ENCODE assay signal across 1 cellular context in genomic region chr16:68843482-68844210, GRCh38.
TF ChIP-seq lines count a peak whose summit lies in the region.

Gene TANGO6 (plus strand): TSS chr16:68843531. CDS start chr16:68843618, 87 bp downstream.

TF ChIP-seq in HepG2, 621 proteins besides CTCF, POLR2A, EP300 and RAD21 (continued from another document):
- TF ChIP-seq ATF4 (CRISPR knock-in tag; IDR thresholded peaks at IDR 0.05): no peak; a peak in 1 of 4 replicates
- 0 out of 2 replicates have a peak, but pooled peaks have one; percentile 22 for TF ChIP-seq RNF2 (conservative IDR thresholded peaks at IDR 0.05; ENCODE audit: low read depth)
- peak; percentile 76 for TF ChIP-seq ZNF709 (CRISPR knock-in tag; IDR thresholded peaks at IDR 0.05)
- no peak; the same call in 1 of the 2 replicates for TF ChIP-seq ZNF138 (CRISPR knock-in tag; IDR thresholded peaks at IDR 0.05; ENCODE audit: low read depth)
- no peak for TF ChIP-seq ZNF878 (CRISPR knock-in tag; IDR thresholded peaks at IDR 0.05)
- TF ChIP-seq ZNF407 (CRISPR knock-in tag; IDR thresholded peaks at IDR 0.05; ENCODE audit: not compliant biosample characterization): peak; percentile 58
- no peak for TF ChIP-seq HNRNPH1 (optimal IDR thresholded peaks at IDR 0.05; ENCODE audit: low read depth, low read length)
- 0 out of 2 replicates have a peak, but pooled peaks have one; percentile 61 for TF ChIP-seq NR3C1 (CRISPR knock-in tag; IDR thresholded peaks at IDR 0.05)
- no peak for TF ChIP-seq LCORL (IDR thresholded peaks at IDR 0.05)
- TF ChIP-seq LCORL (CRISPR knock-in tag; IDR thresholded peaks at IDR 0.05): peak; percentile 96
- TF ChIP-seq ZBTB7A (CRISPR knock-in tag; IDR thresholded peaks at IDR 0.05): peak; percentile 99
- TF ChIP-seq MEIS1 (CRISPR knock-in tag; IDR thresholded peaks at IDR 0.05; ENCODE audit: borderline replicate concordance): peak; percentile 85
- peak; percentile 48; the same call in 1 of the 2 replicates for TF ChIP-seq ZKSCAN8 (CRISPR knock-in tag; IDR thresholded peaks at IDR 0.05; ENCODE audit: borderline replicate concordance)
- TF ChIP-seq ZNF784 (CRISPR knock-in tag; IDR thresholded peaks at IDR 0.05; ENCODE audit: borderline replicate concordance): peak; percentile 74; the same call in 1 of the 2 replicates
- TF ChIP-seq ZNF260 (CRISPR knock-in tag; IDR thresholded peaks at IDR 0.05; ENCODE audit: borderline replicate concordance, low read depth): no peak
- peak; percentile 94 for TF ChIP-seq ZNF414 (CRISPR knock-in tag; IDR thresholded peaks at IDR 0.05)
- TF ChIP-seq ZNF281 (CRISPR knock-in tag; IDR thresholded peaks at IDR 0.05; ENCODE audit: borderline replicate concordance): peak; percentile 52
- no peak for TF ChIP-seq HIVEP1 (CRISPR knock-in tag; IDR thresholded peaks at IDR 0.05)
- TF ChIP-seq POLR2AphosphoS2 (IDR thresholded peaks at IDR 0.05; ENCODE audit: low read depth, low read length): no peak
- peak; percentile 34 for TF ChIP-seq ATF3 (CRISPR knock-in tag; IDR thresholded peaks at IDR 0.05)
- TF ChIP-seq ZNF576 (CRISPR knock-in tag; IDR thresholded peaks at IDR 0.05): no peak
- no peak for TF ChIP-seq NR2F2 (IDR thresholded peaks at IDR 0.05; ENCODE audit: borderline replicate concordance, low read depth)
- TF ChIP-seq ARNT (IDR thresholded peaks at IDR 0.05): no peak
- TF ChIP-seq ZNF136 (CRISPR knock-in tag; IDR thresholded peaks at IDR 0.05; ENCODE audit: low read depth): 0 out of 2 replicates have a peak, but pooled peaks have one; percentile 79
- TF ChIP-seq THAP7 (CRISPR knock-in tag; IDR thresholded peaks at IDR 0.05): peak; percentile 100
- peak; percentile 76 for TF ChIP-seq E2F5 (CRISPR knock-in tag; conservative IDR thresholded peaks at IDR 0.05)
- TF ChIP-seq DMTF1 (CRISPR knock-in tag; IDR thresholded peaks at IDR 0.05): peak; percentile 64; the same call in 1 of the 2 replicates
- TF ChIP-seq MED13 (CRISPR knock-in tag; IDR thresholded peaks at IDR 0.05): no peak
- TF ChIP-seq ATF6 (CRISPR knock-in tag; conservative IDR thresholded peaks at IDR 0.05): 0 out of 2 replicates have a peak, but pooled peaks have one; percentile 52
- TF ChIP-seq ZNF3 (CRISPR knock-in tag; IDR thresholded peaks at IDR 0.05): 0 out of 2 replicates have a peak, but pooled peaks have one; percentile 16
